8 cellular contexts compared by ENCODE assay signal in genomic region chr16:87318158-87318644, GRCh38. TPM values are rescaled to one million over a fixed set of nuclear protein-coding genes. Genes with fewer than 3 reads are reported as not detected.
DNase-seq lines count a peak whose midpoint lies in the region; ATAC-seq, FAIRE-seq and TF ChIP-seq lines count a peak whose summit lies in the region.

No MANE protein-coding gene starts in this region.

- CTCF ChIA-PET in CD8-positive, alpha-beta T cell (lab: Charles Lee) = interaction anchor here (1.1 to 5.5 kb wide), 4 partner anchors 20 to 318 kb away, joined by 3 to 32 read pairs (median 16); no protein-coding TSS in a partner anchor
- CTCF ChIA-PET in GM10248 (lab: Yijun Ruan, JAX) = interaction anchor here (1.0 to 4.5 kb wide), 4 partner anchors 14 to 385 kb away, joined by 4 to 20 read pairs (median 4); no protein-coding TSS in a partner anchor

- H3K36me3 Mint-ChIP-seq in CD8-positive, alpha-beta T cell = peaks cover 3% of the 10 kb centered on the region
- H3K36me3 Mint-ChIP-seq in nephron (ENCODE audit: low read depth) = no peaks in the 10 kb centered on the region

- H3K27me3 ChIP-seq in CD8-positive, alpha-beta T cell (ENCODE audit: insufficient read depth, low read length) = no peaks in the 10 kb centered on the region
- H3K27me3 ChIP-seq in MG63 (no peaks in the 10 kb centered on the region), ectodermal cell (ENCODE audit: control insufficient read depth, insufficient read depth, low read length, poor library complexity, severe bottlenecking) (no peaks in the 10 kb centered on the region)

- H3K4me3 Mint-ChIP-seq in CD8-positive, alpha-beta T cell = peak overlapping the region; percentile 94
- peak overlapping the region; percentile 94 to 97 (median 97) for H3K4me3 Mint-ChIP-seq in nephron

- H3K27me3 Mint-ChIP-seq in CD8-positive, alpha-beta T cell (ENCODE audit: low read depth) = no peaks in the 10 kb centered on the region
- H3K27me3 Mint-ChIP-seq in nephron (ENCODE audit: low read depth) = no peaks in the 10 kb centered on the region

- POLR2A ChIA-PET in CD8-positive, alpha-beta T cell (lab: Charles Lee) = interaction anchor here (1.0 to 2.3 kb wide), 2 partner anchors 13 to 66 kb away, joined by 3 to 15 read pairs; partner anchors contain the start of gene FBXO31
- POLR2A ChIA-PET in GM10248 (lab: Yijun Ruan, JAX) = no interaction called here

- H3K9me3 ChIP-seq in CD8-positive, alpha-beta T cell (ENCODE audit: low read length) = no peaks in the 10 kb centered on the region
- no peaks in the 10 kb centered on the region for H3K9me3 ChIP-seq in MG63
- no peaks in the 10 kb centered on the region for H3K9me3 ChIP-seq in ectodermal cell (ENCODE audit: control insufficient read depth, low read length)

- peaks cover 8% of the 10 kb centered on the region for H3K4me1 ChIP-seq in CD8-positive, alpha-beta T cell (ENCODE audit: insufficient read depth, low read length)
- H3K4me1 ChIP-seq in ectodermal cell (ENCODE audit: control insufficient read depth, insufficient read depth, low read length) = no peaks in the 10 kb centered on the region

- H3K27ac Mint-ChIP-seq in CD8-positive, alpha-beta T cell = peak overlapping the region; percentile 95
- H3K27ac Mint-ChIP-seq in nephron = peak overlapping the region; percentile 27 to 99 (median 96)

- H3K27ac ChIP-seq in CD8-positive, alpha-beta T cell (ENCODE audit: low read depth, low read length) = peak overlapping the region; percentile 81
- H3K27ac ChIP-seq in ectodermal cell (ENCODE audit: insufficient read depth, low read depth, low read length, poor library complexity, severe bottlenecking) = no peak overlapping the region

- H3K4me1 Mint-ChIP-seq in CD8-positive, alpha-beta T cell (ENCODE audit: low read depth) = peaks cover 14% of the 10 kb centered on the region
- peaks cover 7% of the 10 kb centered on the region for H3K4me1 Mint-ChIP-seq in nephron

- FAIRE-seq in GM19239 (lab: Jason Lieb, UNC) = no peak

- DNase-seq in CD8-positive, alpha-beta T cell = no peak
- DNase-seq in MG63 (no peak), GM10248 (ENCODE audit: extremely low spot score) (no peak), GM19239 (ENCODE audit: insufficient read length, low spot score) (no peak)

- no peaks in the 10 kb centered on the region for H3K9me3 Mint-ChIP-seq in CD8-positive, alpha-beta T cell
- H3K9me3 Mint-ChIP-seq in nephron = no peaks in the 10 kb centered on the region

- WGBS in ectodermal cell, 2 experiments = 39 to 42% methylated on average over 9 of the region's 9 CpGs

- TF ChIP-seq CTCF in CD8-positive, alpha-beta T cell (IDR thresholded peaks at IDR 0.05) = no peak
- TF ChIP-seq CTCF in nephron (IDR thresholded peaks at IDR 0.05; ENCODE audit: unreplicated experiment in 3 of 3) = no peak
- no peak for TF ChIP-seq CTCF in GM10248 (IDR thresholded peaks at IDR 0.05; ENCODE audit: control extremely low read depth, extremely low read depth, low read depth, missing control alignments)

- H3K4me3 ChIP-seq in CD8-positive, alpha-beta T cell (ENCODE audit: low read depth, low read length) = peak overlapping the region; percentile 99
- H3K4me3 ChIP-seq in MG63 (peak overlapping the region; percentile 96), ectodermal cell (ENCODE audit: insufficient read depth, low read depth, low read length) (peak overlapping the region; percentile 60)

- ATAC-seq in CD8-positive, alpha-beta T cell = no peak
- ATAC-seq in HG03025 (IDR thresholded peaks at IDR 0.05; ENCODE audit: low FRiP score, unreplicated experiment) (no peak), GM19467 (IDR thresholded peaks at IDR 0.05; ENCODE audit: unreplicated experiment) (no peak)

- intact Hi-C loops in CD8-positive, alpha-beta T cell (cut with DNase I, micrococcal nuclease) = no loop called here

- no peaks in the 10 kb centered on the region for H3K36me3 ChIP-seq in CD8-positive, alpha-beta T cell (ENCODE audit: insufficient read depth, low read length)
- H3K36me3 ChIP-seq in MG63 = no peaks in the 10 kb centered on the region
- H3K36me3 ChIP-seq in ectodermal cell (ENCODE audit: control insufficient read depth, insufficient read depth, low read length) = no peaks in the 10 kb centered on the region

RNA-seq across cellular contexts. Expression of gene C16orf95, which starts 1.0 kb away (rescaled TPM):
- 1 to 10 TPM in 1 of 2 experiments, under 1 TPM in 1; 0.76 to 1.2 TPM for total RNA-seq in CD8-positive, alpha-beta T cell
- 6.6 TPM in 1 of 2 replicates, not detected in the other for total RNA-seq in MG63 (2014; rRNA removed; shearing (Covaris generic); ENCODE audit: low replicate concordance)
- polyA plus RNA-seq in ectodermal cell (2013, experiment 1 of 4) = 5.2 TPM
- 5.8 TPM for polyA plus RNA-seq in ectodermal cell (2013, experiment 2 of 4)
- polyA plus RNA-seq in ectodermal cell (2013, experiment 3 of 4) = 5.4 TPM
- 5.4 TPM for polyA plus RNA-seq in ectodermal cell (2013, experiment 4 of 4)
